In the genomic region with DNA sequence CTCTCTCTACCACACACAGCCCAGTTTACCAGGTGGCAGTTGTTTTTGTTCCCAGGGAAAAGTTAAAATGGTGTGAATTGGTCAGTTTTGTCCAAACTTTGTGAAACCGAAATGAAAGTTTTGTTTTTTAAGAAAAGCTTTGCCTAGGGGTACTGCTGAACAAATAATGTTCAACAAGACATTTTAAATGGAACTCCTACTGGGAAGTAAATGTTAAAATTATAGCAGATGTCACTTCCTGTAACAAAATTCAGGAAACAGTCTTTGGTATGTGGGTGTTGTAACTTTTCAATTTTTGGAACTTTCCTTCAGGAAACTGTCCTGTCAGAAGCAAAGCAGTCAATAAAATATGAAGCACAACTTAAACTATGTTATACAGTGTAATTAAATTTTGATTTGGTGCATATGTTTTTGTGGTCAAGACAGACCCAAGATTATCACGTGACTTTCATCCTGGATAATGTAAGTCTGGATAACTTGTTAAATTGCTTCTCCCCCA, we compare ENCODE assay signal across 1 cellular context.
TF ChIP-seq lines count a peak whose summit lies in the region.

No MANE protein-coding gene starts in this region.

TF ChIP-seq in endothelial cell of umbilical vein, 7 proteins besides CTCF, POLR2A, EP300 and RAD21:
- TF ChIP-seq GATA2 (IDR thresholded peaks at IDR 0.05; ENCODE audit: insufficient read depth, insufficient read length, low read depth, low read length) (no peak), POLR2AphosphoS5 (IDR thresholded peaks at IDR 0.05; ENCODE audit: insufficient read depth, low read depth, low read length) (no peak), FOS (IDR thresholded peaks at IDR 0.05; ENCODE audit: borderline replicate concordance, insufficient read depth, low read length) (no peak), EZH2 (IDR thresholded peaks at IDR 0.05; ENCODE audit: borderline replicate concordance, low read depth, low read length, severe bottlenecking) (no peak), JUN (IDR thresholded peaks at IDR 0.05; ENCODE audit: borderline replicate concordance, insufficient read depth, insufficient read length, low read depth) (no peak), MYC (IDR thresholded peaks at IDR 0.05; ENCODE audit: low read depth, low read length) (no peak)
- TF ChIP-seq, protein P1, sequence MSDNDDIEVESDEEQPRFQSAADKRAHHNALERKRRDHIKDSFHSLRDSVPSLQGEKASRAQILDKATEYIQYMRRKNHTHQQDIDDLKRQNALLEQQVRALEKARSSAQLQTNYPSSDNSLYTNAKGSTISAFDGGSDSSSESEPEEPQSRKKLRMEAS (IDR thresholded peaks at IDR 0.05; ENCODE audit: insufficient read depth, insufficient read length) = no peak
